ENCODE assay signal across 11 cellular contexts in genomic region chr19:22532388-22533310, GRCh38.
DNase-seq lines count a peak whose midpoint lies in the region; ATAC-seq and TF ChIP-seq lines count a peak whose summit lies in the region.
"Had no signal": no experiment of that assay in that cellular context is flagged by ENCODE, and none has a peak within 500 bp of the region (broad histone marks: within the 10 kb centered on the region; RNA-seq: fewer than 3 reads in every experiment).

No MANE protein-coding gene starts in this region.

- no peak overlapping the region for H2BK15ac ChIP-seq in neuronal stem cell (ENCODE audit: low read length)

- no peak overlapping the region for H4K91ac ChIP-seq in neuronal stem cell (ENCODE audit: low read depth, low read length, poor library complexity)

- H3K23ac ChIP-seq in neuronal stem cell (ENCODE audit: low read depth, low read length, poor library complexity): no peak overlapping the region

- H3K4me1 ChIP-seq in heart right ventricle (no peaks in the 10 kb centered on the region), muscle layer of duodenum (ENCODE audit: control insufficient read depth in 1 of 2, insufficient read depth in 2 of 2, low read length in 2 of 2) (peaks cover 0 to 5% of the 10 kb centered on the region in 2 donors), tibial artery (no peaks in the 10 kb centered on the region), neuronal stem cell (ENCODE audit: control insufficient read depth in 2 of 2, insufficient read depth in 1 of 2, low read depth in 1 of 2, low read length in 2 of 2) (no peaks in the 10 kb centered on the region)

- no peak overlapping the region for H2BK12ac ChIP-seq in neuronal stem cell (ENCODE audit: low read length)

- H3K27me3 ChIP-seq in heart right ventricle: peaks cover 0 to 20% (median 15%) of the 10 kb centered on the region in 7 donors
- no peaks in the 10 kb centered on the region for H3K27me3 ChIP-seq in muscle layer of duodenum (ENCODE audit: low read depth, low read length)
- peaks cover 0 to 8% of the 10 kb centered on the region in 2 donors for H3K27me3 ChIP-seq in tibial artery
- no peaks in the 10 kb centered on the region for H3K27me3 ChIP-seq in neuronal stem cell (ENCODE audit: control insufficient read depth in 3 of 3, insufficient read depth in 3 of 3, low read depth in 1 of 3, low read length in 3 of 3)

- peak; percentile 64 to 97 (median 86) for ATAC-seq in heart right ventricle
- no peak for ATAC-seq in stimulated activated naive CD8-positive, alpha-beta T cell treated with anti-CD3 and anti-CD28 coated beads, Interleukin-15, Interleukin-2, amounts not matched to agents 100 U/mL and 50 U/mL, for 24 hours
- ATAC-seq: natural killer cell treated with Interleukin-12 subunit alpha and Interleukin-12 subunit beta and Interleukin-15 and Interleukin-18, amount 100 ng/mL, for 72 hours; SK-N-SH treated with all-trans-retinoic acid at 6 μM for 48 hours had no signal

- 1 to 3% methylated on average over 43 of the region's 43 CpGs for WGBS in heart right ventricle, 2 donors
- WGBS in neuronal stem cell (ENCODE audit: extremely low coverage in 2 of 2, insufficient read length in 2 of 2, insufficient replicate concordance in 1 of 2), 2 donors: no CpG with 5 or more reads among the region's 43 CpGs

- H3K4me2 ChIP-seq in neuronal stem cell (ENCODE audit: insufficient read depth, low read length, poor library complexity, severe bottlenecking): no peak overlapping the region

- intact Hi-C loops in heart right ventricle (cut with DNase I): no loop called here
- intact Hi-C loops in tibial artery (cut with DNase I; ENCODE audit: low total_unique reads): no loop called here

- H2AFZ ChIP-seq in neuronal stem cell (ENCODE audit: low read length): no peak overlapping the region

- peak overlapping the region in 1 of 10 donors; percentile 35 for H3K27ac ChIP-seq in heart right ventricle
- no peak overlapping the region for H3K27ac ChIP-seq in muscle layer of duodenum (ENCODE audit: low read length)
- no peak overlapping the region for H3K27ac ChIP-seq in tibial artery
- H3K27ac ChIP-seq in neuronal stem cell (replicated peaks; ENCODE audit: low read length): no peak overlapping the region

- H3K4me3 ChIP-seq in heart right ventricle (peak overlapping the region in 9 of 10 donors; percentile 9 to 50 (median 39)), muscle layer of duodenum (ENCODE audit: low read depth in 1 of 2, low read length in 2 of 2) (peak overlapping the region; percentile 30 to 62), tibial artery (peak overlapping the region; percentile 35 to 44), neuronal stem cell (ENCODE audit: low read length in 2 of 2) (no peak overlapping the region)

- H2BK5ac ChIP-seq in neuronal stem cell (ENCODE audit: low read length): no peak overlapping the region

- TF ChIP-seq CTCF in heart right ventricle (IDR thresholded peaks at IDR 0.05): peak in 1 of 9 donors; percentile 13
- TF ChIP-seq CTCF in tibial artery (IDR thresholded peaks at IDR 0.05): no peak

- no peak overlapping the region for H2AK5ac ChIP-seq in neuronal stem cell (ENCODE audit: low read depth, low read length)

- no peak overlapping the region for H3K18ac ChIP-seq in neuronal stem cell (ENCODE audit: low read length)

- H4K8ac ChIP-seq in neuronal stem cell (ENCODE audit: low read depth, low read length): no peak overlapping the region

- DNase-seq in amygdala (lab: John Stamatoyannopoulos, UW) (peak in 42 of 56 donors; percentile 1 to 79 (median 46)), heart right ventricle (peak; percentile 46 to 65), tibial artery (peak; percentile 68 to 83), T-helper 1 cell (no peak), neuronal stem cell (ENCODE audit: low spot score) (no peak)
- no peak for DNase-seq in stimulated activated naive CD8-positive, alpha-beta T cell treated with anti-CD3 and anti-CD28 coated beads, Interleukin-15, Interleukin-2, amounts not matched to agents 100 U/mL and 50 U/mL, for 24 hours
- DNase-seq: GOT3, NCI-H1092 treated with DMSO at 0.1 percent for 48 hours had no signal

- H3K79me1 ChIP-seq in neuronal stem cell (ENCODE audit: low read depth, low read length): no peaks in the 10 kb centered on the region

- H3K4ac ChIP-seq in neuronal stem cell (ENCODE audit: low read length): no peak overlapping the region

- peaks cover 0 to 68% (median 0%) of the 10 kb centered on the region in 11 donors for H3K9me3 ChIP-seq in heart right ventricle
- H3K9me3 ChIP-seq in muscle layer of duodenum (ENCODE audit: control insufficient read depth in 1 of 2, low read length in 2 of 2): no peaks in the 10 kb centered on the region
- H3K9me3 ChIP-seq in tibial artery: no peaks in the 10 kb centered on the region
- H3K9me3 ChIP-seq in neuronal stem cell (replicated peaks in 1 of 2; ENCODE audit: control insufficient read depth in 2 of 2, insufficient read depth in 1 of 2, low read depth in 1 of 2, low read length in 2 of 2): peaks cover 0 to 18% of the 10 kb centered on the region in 2 donors

- H2BK120ac ChIP-seq in neuronal stem cell (ENCODE audit: low read depth, low read length): no peak overlapping the region

- no peak overlapping the region for H3K9ac ChIP-seq in neuronal stem cell (ENCODE audit: low read depth, low read length, poor library complexity)

- no peak overlapping the region for H3K14ac ChIP-seq in neuronal stem cell (ENCODE audit: low read length)

- H3K36me3 ChIP-seq in heart right ventricle (no peaks in the 10 kb centered on the region), muscle layer of duodenum (ENCODE audit: control insufficient read depth in 1 of 2, insufficient read depth in 2 of 2, low read length in 2 of 2) (no peaks in the 10 kb centered on the region), tibial artery (no peaks in the 10 kb centered on the region), neuronal stem cell (replicated peaks in 1 of 2; ENCODE audit: control insufficient read depth in 2 of 2, insufficient read depth in 2 of 2, low read length in 2 of 2) (no peaks in the 10 kb centered on the region)

Comparison
In these comparisons a context has a peak if more than half of its experiments do, and no peak if none do; other contexts are left out.
1. DNase-seq: peak in amygdala (42 of 56), heart right ventricle (2 of 2) and tibial artery (2 of 2); none in T-helper 1 cell (0 of 5), stimulated activated naive CD8-positive, alpha-beta T cell treated with anti-CD3 and anti-CD28 coated beads, Interleukin-15, Interleukin-2, amounts not matched to agents 100 U/mL and 50 U/mL, for 24 hours (single experiment) and neuronal stem cell (single experiment).
2. H3K4me3 ChIP-seq: peak in heart right ventricle (9 of 10), muscle layer of duodenum (2 of 2) and tibial artery (2 of 2); none in neuronal stem cell (0 of 2).